In genomic region chr10:103188853-103189252, GRCh38 we compare ENCODE assay signal across 10 cellular contexts. TPM values are rescaled to one million over a fixed set of nuclear protein-coding genes. Genes with fewer than 3 reads are reported as not detected.
DNase-seq lines count a peak whose midpoint lies in the region; ATAC-seq, FAIRE-seq and TF ChIP-seq lines count a peak whose summit lies in the region.
"Had no signal": no experiment of that assay in that cellular context is flagged by ENCODE, and none has a peak within 500 bp of the region (broad histone marks: within the 10 kb centered on the region; RNA-seq: fewer than 3 reads in every experiment).

No MANE protein-coding gene starts in this region.

- no peak overlapping the region for H3K27ac Mint-ChIP-seq in activated CD4-positive, alpha-beta T cell treated with anti-CD3 and anti-CD28 coated beads, Interleukin-2, amount 10 ng/mL, durations not matched to agents 24 days and 14 days
- H3K27ac Mint-ChIP-seq: stimulated activated memory B cell treated with anti-CD40 and anti-IgM and Interleukin-4, amounts not matched to agents 10 μg/mL and 1 μg/mL and 100 μg/mL, for 72 hours had no signal

- H3K4me2 ChIP-seq in DND-41 (ENCODE audit: insufficient read depth, low read length), result peak overlapping the region; percentile 19
- H3K4me2 ChIP-seq in PC-3 (ENCODE audit: low read length), result peak overlapping the region; percentile 49; the same call in 1 of the 2 replicates
- no peak overlapping the region for H3K4me2 ChIP-seq in HepG2 (ENCODE audit: low read depth, low read length)

- ATAC-seq in DND-41 (ENCODE audit: insufficient read depth, low read depth), result no peak
- ATAC-seq in PC-3, result no peak
- peak; percentile 26 for ATAC-seq in gastrocnemius medialis
- ATAC-seq in HepG2, result no peak
- no peak for ATAC-seq in lower lobe of right lung
- ATAC-seq: stimulated activated memory B cell treated with anti-CD40 and anti-IgM and Interleukin-4, amounts not matched to agents 10 μg/mL and 1 μg/mL and 100 μg/mL, for 72 hours had no signal

- H3K9me3 ChIP-seq in DND-41 (ENCODE audit: insufficient read depth, low read length, severe bottlenecking), result no peaks in the 10 kb centered on the region
- no peaks in the 10 kb centered on the region for H3K9me3 ChIP-seq in PC-3 (ENCODE audit: low read length)
- no peaks in the 10 kb centered on the region for H3K9me3 ChIP-seq in gastrocnemius medialis
- H3K9me3 ChIP-seq in HepG2 (ENCODE audit: low read length), result no peaks in the 10 kb centered on the region
- H3K9me3 ChIP-seq in lower lobe of right lung, result no peaks in the 10 kb centered on the region

- no peak for DNase-seq in DND-41
- peak; percentile 8 for DNase-seq in PC-3
- peak; percentile 44 for DNase-seq in globus pallidus (ENCODE audit: low spot score)
- DNase-seq in gastrocnemius medialis, result peak in 1 of 2 donors; percentile 40
- no peak for DNase-seq in activated effector memory CD4-positive, alpha-beta T cell treated with Interleukin-2 at 50 U/mL for 16 hours
- no peak for DNase-seq in HepG2 (ENCODE audit: low spot score)
- DNase-seq in activated CD4-positive, alpha-beta T cell treated with anti-CD3 and anti-CD28 coated beads, Interleukin-2, amount 10 ng/mL, durations not matched to agents 24 days and 14 days, result no peak
- no peak for DNase-seq in lower lobe of right lung
- DNase-seq: COR-L47 had no signal

- WGBS in HepG2 (ENCODE audit: low lambda C conversion rate), result 79% methylated on average over 6 of the region's 6 CpGs

- H3K9ac ChIP-seq in DND-41 (ENCODE audit: low read depth, low read length), result no peak overlapping the region
- no peak overlapping the region for H3K9ac ChIP-seq in PC-3 (ENCODE audit: low read length)
- H3K9ac ChIP-seq in HepG2 (ENCODE audit: insufficient read depth, low read depth, low read length), result no peak overlapping the region

- H3K4me3 ChIP-seq in DND-41 (ENCODE audit: low read depth in 1 of 2, low read length in 2 of 2) (no peak overlapping the region), PC-3 (ENCODE audit: low read length) (0 out of 2 replicates have a peak overlapping the region, but pooled peaks have one; percentile 21), gastrocnemius medialis (peak overlapping the region in 1 of 4 donors; percentile 18), HepG2 (replicated peaks in 1 of 3; ENCODE audit: insufficient read depth in 1 of 3, low read depth in 2 of 3, low read length in 3 of 3) (no peak overlapping the region), lower lobe of right lung (no peak overlapping the region)

- H4K20me1 ChIP-seq in DND-41 (ENCODE audit: insufficient read depth, low read length) (peaks cover 28% of the 10 kb centered on the region; the same call in 1 of the 2 replicates), PC-3 (ENCODE audit: low read length) (peaks cover 45% of the 10 kb centered on the region), HepG2 (ENCODE audit: insufficient read depth, low read length) (peaks cover 18% of the 10 kb centered on the region)

- TF ChIP-seq POLR2A in gastrocnemius medialis (IDR thresholded peaks at IDR 0.05) (no peak), HepG2 (IDR thresholded peaks at IDR 0.05; ENCODE audit: insufficient read depth in 1 of 2, low read depth in 2 of 2, low read length in 2 of 2) (no peak)

- BruUV-seq in PC-3 (replicated peaks; lab: Mats Ljungman, UMichigan) (no TSS peak), HepG2 (replicated peaks; lab: Mats Ljungman, UMichigan) (no TSS peak)

- H3K4me1 Mint-ChIP-seq in activated CD4-positive, alpha-beta T cell treated with anti-CD3 and anti-CD28 coated beads, Interleukin-2, amount 10 ng/mL, durations not matched to agents 24 days and 14 days, result peaks cover 44% of the 10 kb centered on the region

- peaks cover 18% of the 10 kb centered on the region for H3K36me3 Mint-ChIP-seq in activated CD4-positive, alpha-beta T cell treated with anti-CD3 and anti-CD28 coated beads, Interleukin-2, amount 10 ng/mL, durations not matched to agents 24 days and 14 days (ENCODE audit: low read depth)

- H3K4me3 Mint-ChIP-seq in activated CD4-positive, alpha-beta T cell treated with anti-CD3 and anti-CD28 coated beads, Interleukin-2, amount 10 ng/mL, durations not matched to agents 24 days and 14 days, result no peak overlapping the region
- H3K4me3 Mint-ChIP-seq: stimulated activated memory B cell treated with anti-CD40 and anti-IgM and Interleukin-4, amounts not matched to agents 10 μg/mL and 1 μg/mL and 100 μg/mL, for 72 hours had no signal

- no peaks in the 10 kb centered on the region for H3K9me2 ChIP-seq in PC-3 (replicated peaks; ENCODE audit: low read length)

- intact Hi-C loops in PC-3 (cut with micrococcal nuclease), result no loop called here
- intact Hi-C loops in gastrocnemius medialis (cut with DNase I; ENCODE audit: low total_unique reads), result no loop called here
- intact Hi-C loops in HepG2 (cut with micrococcal nuclease; ENCODE audit: unreplicated experiment), result no loop called here
- intact Hi-C loops in activated CD4-positive, alpha-beta T cell treated with anti-CD3 and anti-CD28 coated beads, Interleukin-2, amount 10 ng/mL, durations not matched to agents 24 days and 14 days (cut with micrococcal nuclease), result no loop called here
- intact Hi-C loops in lower lobe of right lung (cut with DNase I), result no loop called here

- no peak for TF ChIP-seq EP300 in HepG2 (IDR thresholded peaks at IDR 0.05; ENCODE audit: low read depth in 2 of 2, low read length in 2 of 2)
- TF ChIP-seq EP300 in HepG2 (CRISPR knock-in tag; IDR thresholded peaks at IDR 0.05; ENCODE audit: borderline replicate concordance), result no peak

- no peaks in the 10 kb centered on the region for H3K27me3 Mint-ChIP-seq in activated CD4-positive, alpha-beta T cell treated with anti-CD3 and anti-CD28 coated beads, Interleukin-2, amount 10 ng/mL, durations not matched to agents 24 days and 14 days
- H3K27me3 Mint-ChIP-seq: stimulated activated memory B cell treated with anti-CD40 and anti-IgM and Interleukin-4, amounts not matched to agents 10 μg/mL and 1 μg/mL and 100 μg/mL, for 72 hours had no signal

- FAIRE-seq in HepG2 (lab: Jason Lieb, UNC), result no peak

- H2AFZ ChIP-seq in DND-41 (ENCODE audit: low read depth, low read length), result no peak overlapping the region
- no peak overlapping the region for H2AFZ ChIP-seq in PC-3 (ENCODE audit: low read length)
- no peak overlapping the region for H2AFZ ChIP-seq in HepG2 (ENCODE audit: low read length)

- H3K27me3 ChIP-seq in DND-41 (ENCODE audit: insufficient read depth, low read length, poor library complexity) (no peaks in the 10 kb centered on the region), PC-3 (ENCODE audit: low read length) (no peaks in the 10 kb centered on the region), gastrocnemius medialis (no peaks in the 10 kb centered on the region), HepG2 (ENCODE audit: control insufficient read depth in 1 of 2, insufficient read depth in 2 of 2, low read length in 2 of 2) (no peaks in the 10 kb centered on the region; a peak in 1 of 5 replicates), lower lobe of right lung (ENCODE audit: low read depth) (no peaks in the 10 kb centered on the region)

- POLR2A ChIA-PET in PC-3 (lab: Charles Lee; ENCODE audit: unreplicated experiment), result interaction anchor here (0.6 kb wide), 1 partner anchor 42 kb away, joined by 3 read pairs; no protein-coding TSS in a partner anchor
- POLR2A ChIA-PET in HepG2 (lab: Yijun Ruan, JAX), result interaction anchor here (0.8 to 1.5 kb wide), 2 partner anchors 27 to 65 kb away, joined by 4 read pairs; no protein-coding TSS in a partner anchor

- H3F3A ChIP-seq in PC-3 (ENCODE audit: low read length, unreplicated experiment), result no peaks in the 10 kb centered on the region

- H3K4me1 ChIP-seq in DND-41 (ENCODE audit: insufficient read depth, low read length) (peaks cover 76% of the 10 kb centered on the region), PC-3 (ENCODE audit: insufficient read depth, low read length) (peaks cover 56% of the 10 kb centered on the region), gastrocnemius medialis (peaks cover 76 to 86% of the 10 kb centered on the region in 2 donors), HepG2 (ENCODE audit: insufficient read depth, low read length) (peaks cover 79% of the 10 kb centered on the region), lower lobe of right lung (peaks cover 84% of the 10 kb centered on the region)

- CTCF ChIA-PET in PC-3 (lab: Charles Lee) (interaction anchor here (0.6 to 0.7 kb wide), 2 partner anchors 42 to 50 kb away, joined by 3 read pairs; no protein-coding TSS in a partner anchor), HepG2 (lab: Yijun Ruan, JAX; ENCODE audit: low intra/inter-chr PET ratio, low total read pairs) (no interaction called here)

- peaks cover 31% of the 10 kb centered on the region for H3K36me3 ChIP-seq in DND-41 (ENCODE audit: insufficient read depth, low read length)
- 0 out of 2 replicates have a peak, but pooled peaks cover 3% of the 10 kb centered on the region for H3K36me3 ChIP-seq in PC-3 (ENCODE audit: low read depth, low read length)
- H3K36me3 ChIP-seq in gastrocnemius medialis, result no peaks in the 10 kb centered on the region
- peaks cover 0 to 5% of the 10 kb centered on the region in 2 experiments; a peak in 1 of 5 replicates for H3K36me3 ChIP-seq in HepG2 (replicated peaks in 1 of 2; ENCODE audit: control insufficient read depth in 1 of 2, insufficient read depth in 2 of 2, low read length in 2 of 2)
- peaks cover 23% of the 10 kb centered on the region for H3K36me3 ChIP-seq in lower lobe of right lung

- H3K27ac ChIP-seq in DND-41 (ENCODE audit: low read length) (peak overlapping the region; percentile 30; the same call in 1 of the 2 replicates), PC-3 (ENCODE audit: low read length) (no peak overlapping the region), gastrocnemius medialis (peak overlapping the region; percentile 96 to 99 (median 98)), HepG2 (ENCODE audit: extremely low read length, insufficient read depth, low read length) (no peak overlapping the region), lower lobe of right lung (no peak overlapping the region)

- H3K79me2 ChIP-seq in DND-41 (ENCODE audit: insufficient read depth, low read length) (peaks cover 91% of the 10 kb centered on the region), PC-3 (ENCODE audit: low read length) (peaks cover 96% of the 10 kb centered on the region), HepG2 (ENCODE audit: insufficient read depth, low read length) (peaks cover 86% of the 10 kb centered on the region)

- TF ChIP-seq CTCF in DND-41 (IDR thresholded peaks at IDR 0.05; ENCODE audit: borderline replicate concordance, extremely low read depth, low read length, poor library complexity, severe bottlenecking) (no peak), PC-3 (conservative IDR thresholded peaks at IDR 0.05; ENCODE audit: low read depth, low read length) (no peak), gastrocnemius medialis (IDR thresholded peaks at IDR 0.05 in 4 of 5, conservative IDR thresholded peaks at IDR 0.05 in 1 of 5) (no peak), HepG2 (CRISPR knock-in tag; IDR thresholded peaks at IDR 0.05) (no peak), lower lobe of right lung (IDR thresholded peaks at IDR 0.05) (no peak)

- in situ Hi-C loops in gastrocnemius medialis (cut with MboI; ENCODE audit: low sequenced_read_pairs in 4 of 4), result no loop called here
- in situ Hi-C loops in HepG2 (cut with HindIII; ENCODE audit: extremely low pct_ligation_motif_present, low pct_unique_long_range_greater_than_20kb), result no loop called here

- no peaks in the 10 kb centered on the region for H3K9me3 Mint-ChIP-seq in activated CD4-positive, alpha-beta T cell treated with anti-CD3 and anti-CD28 coated beads, Interleukin-2, amount 10 ng/mL, durations not matched to agents 24 days and 14 days
- H3K9me3 Mint-ChIP-seq: stimulated activated memory B cell treated with anti-CD40 and anti-IgM and Interleukin-4, amounts not matched to agents 10 μg/mL and 1 μg/mL and 100 μg/mL, for 72 hours had no signal

- no peak for TF ChIP-seq RAD21 in HepG2 (CRISPR knock-in tag; IDR thresholded peaks at IDR 0.05)

RNA-seq across cellular contexts. Expression of gene NT5C2, which starts 4.2 kb away (rescaled TPM):
- total RNA-seq in PC-3 (2014; rRNA removed), result 48.3 and 74.6 TPM in 2 replicates
- total RNA-seq in gastrocnemius medialis, result 10 to 100 TPM; 33.5 to 53.2 (median 35.3) TPM
- 40.6 and 51.5 TPM in 2 replicates for total RNA-seq in HepG2 (2016; rRNA removed; fragmentation: Illumina TruSeq; extraction: Trizol)
- total RNA-seq in HepG2 (2016; cell fraction: cytosol; rRNA removed; fragmentation: Illumina TruSeq; extraction: Trizol; ENCODE audit: low read depth), result 14.0 and 14.6 TPM in 2 replicates
- total RNA-seq in HepG2 (2016; cell fraction: insoluble cytoplasmic fraction; rRNA removed; fragmentation: Illumina TruSeq; extraction: Trizol), result 41.6 and 53.9 TPM in 2 replicates
- 20.7 and 21.7 TPM in 2 replicates for total RNA-seq in HepG2 (2016; cell fraction: membrane; rRNA removed; fragmentation: Illumina TruSeq; extraction: Trizol)
- total RNA-seq in HepG2 (2016; cell fraction: nucleus; rRNA removed; fragmentation: Illumina TruSeq; extraction: Trizol), result 45.1 and 47.6 TPM in 2 replicates
- polyA plus RNA-seq in HepG2 (2011; rRNA removed), result 53.3 and 55.2 TPM in 2 replicates
- polyA plus RNA-seq in HepG2 (2011; cell fraction: cytosol; rRNA removed), result 31.0 and 44.8 TPM in 2 replicates
- 26.5 and 38.0 TPM in 2 replicates for polyA plus RNA-seq in HepG2 (2011; cell fraction: nucleus; rRNA removed)
- 47.1 and 62.0 TPM in 2 replicates for polyA plus RNA-seq in HepG2 (2012)
- 4.3 and 4.4 TPM in 2 replicates for polyA plus RNA-seq in HepG2 (2016; cell fraction: cytosol; fragmentation: Illumina TruSeq; extraction: Trizol; ENCODE audit: low read depth)
- 49.2 and 49.9 TPM in 2 replicates for polyA plus RNA-seq in HepG2 (2016; cell fraction: insoluble cytoplasmic fraction; fragmentation: Illumina TruSeq; extraction: Trizol; ENCODE audit: low read depth)
- 12.7 and 13.5 TPM in 2 replicates for polyA plus RNA-seq in HepG2 (2016; cell fraction: membrane; fragmentation: Illumina TruSeq; extraction: Trizol; ENCODE audit: low read depth)
- 51.3 and 57.2 TPM in 2 replicates for polyA plus RNA-seq in HepG2 (2016; cell fraction: nucleus; fragmentation: Illumina TruSeq; extraction: Trizol; ENCODE audit: insufficient read depth, low read depth)
- polyA minus RNA-seq in HepG2 (2011; rRNA and poly(A)+ RNA removed; ENCODE audit: low replicate concordance), result 48.0 and 50.4 TPM in 2 replicates
- 38.7 and 41.0 TPM in 2 replicates for polyA minus RNA-seq in HepG2 (2011; cell fraction: cytosol; rRNA and poly(A)+ RNA removed)
- 71.3 and 106 TPM in 2 replicates for polyA minus RNA-seq in HepG2 (2011; cell fraction: nucleus; rRNA and poly(A)+ RNA removed)
- total RNA-seq in activated CD4-positive, alpha-beta T cell treated with anti-CD3 and anti-CD28 coated beads, Interleukin-2, amount 10 ng/mL, durations not matched to agents 24 days and 14 days, result 51.8 and 57.6 TPM in 2 replicates
- total RNA-seq in lower lobe of right lung, result 105 TPM

RNA-seq across cellular contexts. Expression of gene RPEL1, which starts 56.8 kb away (rescaled TPM):
- total RNA-seq in PC-3 (2014; rRNA removed) (not detected in 2 replicates), gastrocnemius medialis (not detected), HepG2 (2016; rRNA removed; fragmentation: Illumina TruSeq; extraction: Trizol) (0.04 and 0.10 TPM in 2 replicates), lower lobe of right lung (0.30 TPM)
- total RNA-seq in HepG2 (2016; cell fraction: cytosol; rRNA removed; fragmentation: Illumina TruSeq; extraction: Trizol; ENCODE audit: low read depth), result not detected in 2 replicates
- total RNA-seq in HepG2 (2016; cell fraction: insoluble cytoplasmic fraction; rRNA removed; fragmentation: Illumina TruSeq; extraction: Trizol), result 0.04 TPM in 1 of 2 replicates, not detected in the other
- total RNA-seq in HepG2 (2016; cell fraction: membrane; rRNA removed; fragmentation: Illumina TruSeq; extraction: Trizol), result not detected in 2 replicates
- not detected in 2 replicates for total RNA-seq in HepG2 (2016; cell fraction: nucleus; rRNA removed; fragmentation: Illumina TruSeq; extraction: Trizol)
- polyA plus RNA-seq in HepG2 (2011; rRNA removed), result 0.07 and 0.10 TPM in 2 replicates
- 0.10 and 0.23 TPM in 2 replicates for polyA plus RNA-seq in HepG2 (2011; cell fraction: cytosol; rRNA removed)
- polyA plus RNA-seq in HepG2 (2011; cell fraction: nucleus; rRNA removed), result 0.10 and 0.14 TPM in 2 replicates
- polyA plus RNA-seq in HepG2 (2012), result 0.20 and 0.24 TPM in 2 replicates
- polyA plus RNA-seq in HepG2 (2016; cell fraction: cytosol; fragmentation: Illumina TruSeq; extraction: Trizol; ENCODE audit: low read depth), result not detected in 2 replicates
- polyA plus RNA-seq in HepG2 (2016; cell fraction: insoluble cytoplasmic fraction; fragmentation: Illumina TruSeq; extraction: Trizol; ENCODE audit: low read depth), result 0.19 TPM in 1 of 2 replicates, not detected in the other
- not detected in 2 replicates for polyA plus RNA-seq in HepG2 (2016; cell fraction: membrane; fragmentation: Illumina TruSeq; extraction: Trizol; ENCODE audit: low read depth)
- not detected in 2 replicates for polyA plus RNA-seq in HepG2 (2016; cell fraction: nucleus; fragmentation: Illumina TruSeq; extraction: Trizol; ENCODE audit: insufficient read depth, low read depth)
- polyA minus RNA-seq in HepG2 (2011; rRNA and poly(A)+ RNA removed; ENCODE audit: low replicate concordance), result 0.20 and 0.37 TPM in 2 replicates
- not detected in 2 replicates for polyA minus RNA-seq in HepG2 (2011; cell fraction: cytosol; rRNA and poly(A)+ RNA removed)
- not detected in 2 replicates for polyA minus RNA-seq in HepG2 (2011; cell fraction: nucleus; rRNA and poly(A)+ RNA removed)
- total RNA-seq in activated CD4-positive, alpha-beta T cell treated with anti-CD3 and anti-CD28 coated beads, Interleukin-2, amount 10 ng/mL, durations not matched to agents 24 days and 14 days, result not detected in 2 replicates

Comparison
In these comparisons a context has a peak if more than half of its experiments do, and no peak if none do; other contexts are left out.
1. ATAC-seq: peak in gastrocnemius medialis (2 of 2); none in DND-41 (single experiment), PC-3 (single experiment), HepG2 (single experiment) and lower lobe of right lung (0 of 2).
2. DNase-seq: peak in PC-3 (single experiment) and globus pallidus (single experiment); none in DND-41 (single experiment), activated effector memory CD4-positive, alpha-beta T cell treated with Interleukin-2 at 50 U/mL for 16 hours (single experiment), HepG2 (single experiment), activated CD4-positive, alpha-beta T cell treated with anti-CD3 and anti-CD28 coated beads, Interleukin-2, amount 10 ng/mL, durations not matched to agents 24 days and 14 days (single experiment) and lower lobe of right lung (single experiment).
3. H3K27ac ChIP-seq: peak in DND-41 (single experiment) and gastrocnemius medialis (4 of 4); none in PC-3 (single experiment), HepG2 (single experiment) and lower lobe of right lung (single experiment).